Comparison of ENCODE assay signal across 8 cellular contexts in genomic region chr1:198167436-198167934, GRCh38. TPM values are rescaled to one million over a fixed set of nuclear protein-coding genes. Genes with fewer than 3 reads are reported as not detected.
DNase-seq lines count a peak whose midpoint lies in the region; ATAC-seq, FAIRE-seq and TF ChIP-seq lines count a peak whose summit lies in the region.

No MANE protein-coding gene starts in this region.

- TF ChIP-seq CTCF in GM12865 (IDR thresholded peaks at IDR 0.05; ENCODE audit: insufficient read depth, low read depth, low read length, missing control alignments) (no peak), IMR-90 (conservative IDR thresholded peaks at IDR 0.05; ENCODE audit: low read depth, low read length) (no peak), pancreas (IDR thresholded peaks at IDR 0.05) (no peak)

- no peak overlapping the region for H2AFZ ChIP-seq in IMR-90 (replicated peaks; ENCODE audit: low read length, poor library complexity)

- peaks cover 3 to 72% of the 10 kb centered on the region in 2 experiments; a peak in 2 of 4 replicates for H3K79me1 ChIP-seq in IMR-90 (ENCODE audit: low read depth in 1 of 2, low read length in 2 of 2)

- H3K4ac ChIP-seq in IMR-90 (ENCODE audit: low read depth, low read length): 0 out of 2 replicates have a peak overlapping the region, but pooled peaks have one; percentile 16

- H3K4me2 ChIP-seq in IMR-90 (ENCODE audit: low read depth, low read length): no peak overlapping the region

- in situ Hi-C loops in IMR-90 (cut with MboI; ENCODE audit: low sequenced_read_pairs): no loop called here

- H4K91ac ChIP-seq in IMR-90 (ENCODE audit: insufficient read depth, low read depth, low read length): no peak overlapping the region

- no peak overlapping the region for H3K9ac ChIP-seq in IMR-90 (ENCODE audit: low read depth, low read length)

- ATAC-seq in GM21526 (IDR thresholded peaks at IDR 0.05; ENCODE audit: low FRiP score, unreplicated experiment): peak; percentile 47
- peak; percentile 8; the same call in 1 of the 2 replicates for ATAC-seq in IMR-90 (ENCODE audit: low read depth)
- peak; percentile 56 for ATAC-seq in activated naive CD8-positive, alpha-beta T cell treated with anti-CD3 and anti-CD28 coated beads, Interleukin-2, amount 50 U/mL, for 24 hours
- peak; percentile 33 to 71 (median 62) for ATAC-seq in pancreas

- peaks cover 25% of the 10 kb centered on the region for H3K9me1 ChIP-seq in IMR-90 (ENCODE audit: insufficient read depth, low read length)

- no peak for FAIRE-seq in pancreas (lab: Jason Lieb, UNC)

- no peaks in the 10 kb centered on the region for H3K27me3 Mint-ChIP-seq in activated naive CD8-positive, alpha-beta T cell treated with anti-CD3 and anti-CD28 coated beads, Interleukin-2, amount 50 U/mL, for 24 hours

- WGBS in IMR-90 (ENCODE audit: extremely low coverage in 2 of 2, insufficient read length in 1 of 2), 2 experiments: 80% methylated on average over 1 of the region's 3 CpGs; no CpG with 5 or more reads in 1 of the 2 experiments
- WGBS in pancreas, 2 donors: 28 to 31% methylated on average over 3 of the region's 3 CpGs

- no peaks in the 10 kb centered on the region for H3K9me3 Mint-ChIP-seq in activated naive CD8-positive, alpha-beta T cell treated with anti-CD3 and anti-CD28 coated beads, Interleukin-2, amount 50 U/mL, for 24 hours

- no peak for TF ChIP-seq RAD21 in IMR-90 (IDR thresholded peaks at IDR 0.05; ENCODE audit: low read length)

- dilution Hi-C loops in IMR-90 (cut with HindIII; ENCODE audit: low sequenced_read_pairs, unreplicated experiment): no loop called here

- H4K8ac ChIP-seq in IMR-90 (ENCODE audit: low read depth in 2 of 2, low read length in 2 of 2): no peak overlapping the region

- H4K5ac ChIP-seq in IMR-90 (ENCODE audit: low read depth, low read length): no peak overlapping the region

- no peak overlapping the region for H2BK20ac ChIP-seq in IMR-90 (ENCODE audit: low read depth, low read length)

- H3K14ac ChIP-seq in IMR-90 (replicated peaks; ENCODE audit: low read depth, low read length): peak overlapping the region; percentile 2; the same call in 1 of the 2 replicates

- H3K18ac ChIP-seq in IMR-90 (ENCODE audit: low read depth, low read length): no peak overlapping the region

- H3K27me3 ChIP-seq in IMR-90 (ENCODE audit: control insufficient read depth, insufficient read depth, low read length) (no peaks in the 10 kb centered on the region), pancreas (no peaks in the 10 kb centered on the region), MG63 (no peaks in the 10 kb centered on the region)

- H3K9me3 ChIP-seq in IMR-90 (ENCODE audit: control insufficient read depth, insufficient read depth, low read length) (no peaks in the 10 kb centered on the region), pancreas (no peaks in the 10 kb centered on the region), MG63 (no peaks in the 10 kb centered on the region)

- H2BK15ac ChIP-seq in IMR-90 (ENCODE audit: low read depth, low read length): no peak overlapping the region

- peaks cover 2% of the 10 kb centered on the region; the same call in 1 of the 2 replicates for H3K36me3 ChIP-seq in IMR-90 (ENCODE audit: control insufficient read depth, insufficient read depth, low read length)
- H3K36me3 ChIP-seq in pancreas: no peaks in the 10 kb centered on the region
- H3K36me3 ChIP-seq in MG63: peaks cover 31% of the 10 kb centered on the region

- no peak overlapping the region for H2BK5ac ChIP-seq in IMR-90 (ENCODE audit: low read depth, low read length, poor library complexity, severe bottlenecking)

- TF ChIP-seq POLR2A in IMR-90 (IDR thresholded peaks at IDR 0.05; ENCODE audit: low read depth, low read length): no peak

- H3K27ac Mint-ChIP-seq in activated naive CD8-positive, alpha-beta T cell treated with anti-CD3 and anti-CD28 coated beads, Interleukin-2, amount 50 U/mL, for 24 hours: peak overlapping the region; percentile 98

- H3K56ac ChIP-seq in IMR-90 (ENCODE audit: extremely low read depth, insufficient read depth, low read length): no peak overlapping the region

- DNase-seq in GM12865 (ENCODE audit: low read depth) (peak; percentile 84), IMR-90 (peak; percentile 51), pancreas (no peak), NCI-H1436 (lab: John Stamatoyannopoulos, UW) (no peak), MG63 (no peak), midbrain (lab: John Stamatoyannopoulos, UW) (no peak)
- no peak for DNase-seq in activated naive CD8-positive, alpha-beta T cell treated with anti-CD3 and anti-CD28 coated beads, Interleukin-2, amount 50 U/mL, for 24 hours

- H3K36me3 Mint-ChIP-seq in activated naive CD8-positive, alpha-beta T cell treated with anti-CD3 and anti-CD28 coated beads, Interleukin-2, amount 50 U/mL, for 24 hours (ENCODE audit: low read depth): peaks cover 14% of the 10 kb centered on the region

- intact Hi-C loops in IMR-90 (cut with micrococcal nuclease) (no loop called here), pancreas (cut with DNase I) (no loop called here)

- POLR2A ChIA-PET in IMR-90 (lab: Charles Lee; ENCODE audit: unreplicated experiment): interaction anchor here (0.7 kb wide), 1 partner anchor 268 kb away, joined by 3 read pairs; no protein-coding TSS in a partner anchor

- H3K4me3 Mint-ChIP-seq in activated naive CD8-positive, alpha-beta T cell treated with anti-CD3 and anti-CD28 coated beads, Interleukin-2, amount 50 U/mL, for 24 hours: peak overlapping the region; percentile 77

- CTCF ChIA-PET in IMR-90 (lab: Yijun Ruan, JAX): no interaction called here

- peaks cover 94% of the 10 kb centered on the region for H3K4me1 Mint-ChIP-seq in activated naive CD8-positive, alpha-beta T cell treated with anti-CD3 and anti-CD28 coated beads, Interleukin-2, amount 50 U/mL, for 24 hours

- H4K20me1 ChIP-seq in IMR-90 (ENCODE audit: insufficient read depth, low read length): peaks cover 71% of the 10 kb centered on the region

- H3K4me1 ChIP-seq in IMR-90 (ENCODE audit: control insufficient read depth, insufficient read depth, low read length): peaks cover 17% of the 10 kb centered on the region
- H3K4me1 ChIP-seq in pancreas: peaks cover 21 to 43% (median 27%) of the 10 kb centered on the region in 3 donors

- H3K23ac ChIP-seq in IMR-90 (ENCODE audit: low read depth, low read length): 0 out of 2 replicates have a peak overlapping the region, but pooled peaks have one; percentile 8

- H2AK9ac ChIP-seq in IMR-90 (replicated peaks; ENCODE audit: low read depth, low read length, poor library complexity): no peak overlapping the region

- no TSS peak for BruUV-seq in IMR-90 (replicated peaks; lab: Mats Ljungman, UMichigan)

- H3K4me3 ChIP-seq in GM12865 (ENCODE audit: low read depth, low read length) (peak overlapping the region; percentile 14; the same call in 1 of the 2 replicates), IMR-90 (ENCODE audit: insufficient read depth, low read depth, low read length) (no peak overlapping the region), pancreas (no peak overlapping the region), MG63 (no peak overlapping the region)

- H2AK5ac ChIP-seq in IMR-90 (ENCODE audit: low read depth, low read length): no peak overlapping the region

- H2BK120ac ChIP-seq in IMR-90 (ENCODE audit: low read depth, low read length): no peak overlapping the region

- H3K27ac ChIP-seq in IMR-90 (ENCODE audit: insufficient read depth, low read length): no peak overlapping the region
- no peak overlapping the region for H3K27ac ChIP-seq in pancreas

TF ChIP-seq in IMR-90, 13 proteins besides CTCF, POLR2A, EP300 and RAD21:
- TF ChIP-seq MXI1 (IDR thresholded peaks at IDR 0.05; ENCODE audit: borderline replicate concordance, low read depth, low read length): no peak
- no peak for TF ChIP-seq CEBPB (IDR thresholded peaks at IDR 0.05; ENCODE audit: low read depth, low read length)
- no peak for TF ChIP-seq CHD1 (IDR thresholded peaks at IDR 0.05; ENCODE audit: low read depth, low read length)
- no peak for TF ChIP-seq RCOR1 (IDR thresholded peaks at IDR 0.05; ENCODE audit: insufficient replicate concordance, low read length)
- TF ChIP-seq SMC3 (IDR thresholded peaks at IDR 0.05; ENCODE audit: low read depth, low read length): no peak
- TF ChIP-seq MAZ (IDR thresholded peaks at IDR 0.05; ENCODE audit: borderline replicate concordance, low read depth, low read length): no peak
- no peak for TF ChIP-seq RFX5 (IDR thresholded peaks at IDR 0.05; ENCODE audit: low read depth, low read length)
- TF ChIP-seq, protein P1, sequence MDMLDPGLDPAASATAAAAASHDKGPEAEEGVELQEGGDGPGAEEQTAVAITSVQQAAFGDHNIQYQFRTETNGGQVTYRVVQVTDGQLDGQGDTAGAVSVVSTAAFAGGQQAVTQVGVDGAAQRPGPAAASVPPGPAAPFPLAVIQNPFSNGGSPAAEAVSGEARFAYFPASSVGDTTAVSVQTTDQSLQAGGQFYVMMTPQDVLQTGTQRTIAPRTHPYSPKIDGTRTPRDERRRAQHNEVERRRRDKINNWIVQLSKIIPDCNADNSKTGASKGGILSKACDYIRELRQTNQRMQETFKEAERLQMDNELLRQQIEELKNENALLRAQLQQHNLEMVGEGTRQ (IDR thresholded peaks at IDR 0.05; ENCODE audit: low read depth, low read length): no peak
- TF ChIP-seq NFE2L2 (IDR thresholded peaks at IDR 0.05; ENCODE audit: low read depth, low read length): no peak
- no peak for TF ChIP-seq MAFK (IDR thresholded peaks at IDR 0.05; ENCODE audit: low read depth, low read length)
- no peak for TF ChIP-seq FOS (IDR thresholded peaks at IDR 0.05; ENCODE audit: low read depth, low read length)
- TF ChIP-seq BHLHE40 (IDR thresholded peaks at IDR 0.05; ENCODE audit: low read depth, low read length): no peak
- TF ChIP-seq ELK1 (IDR thresholded peaks at IDR 0.05; ENCODE audit: borderline replicate concordance, low read depth, low read length): no peak
TF ChIP-seq in IMR-90: peak in this region for 0.

RNA-seq across cellular contexts. Expression of gene NEK7, which starts 10.7 kb away (rescaled TPM):
- total RNA-seq in IMR-90 (2012; rRNA removed): 297 and 467 TPM in 2 replicates
- 82.8 and 89.0 TPM in 2 replicates for polyA plus RNA-seq in IMR-90 (2012; rRNA removed)
- polyA plus RNA-seq in IMR-90 (2012; cell fraction: cytosol; rRNA removed): 23.2 and 34.7 TPM in 2 replicates
- 11.9 and 86.4 TPM in 2 replicates for polyA plus RNA-seq in IMR-90 (2012; cell fraction: nucleus; rRNA removed; ENCODE audit: low replicate concordance)
- 10 to 100 TPM; 20.3 to 36.3 (median 23.0) TPM for total RNA-seq in pancreas
- polyA plus RNA-seq in pancreas: 10 to 100 TPM in 1 of 2 donors, 1 to 10 TPM in 1; 8.0 to 13.4 TPM
- 242 and 562 TPM in 2 replicates for total RNA-seq in MG63 (2014; rRNA removed; shearing (Covaris generic); ENCODE audit: low replicate concordance)

Comparison
In these comparisons a context has a peak if more than half of its experiments do, and no peak if none do; other contexts are left out.
1. DNase-seq: peak in GM12865 (single experiment) and IMR-90 (single experiment); none in activated naive CD8-positive, alpha-beta T cell treated with anti-CD3 and anti-CD28 coated beads, Interleukin-2, amount 50 U/mL, for 24 hours (single experiment), pancreas (0 of 6), NCI-H1436 (single experiment), MG63 (single experiment) and midbrain (single experiment).
2. ATAC-seq: peak in every context shown above with its lines; median percentile 62 in pancreas; 56 in activated naive CD8-positive, alpha-beta T cell treated with anti-CD3 and anti-CD28 coated beads, Interleukin-2, amount 50 U/mL, for 24 hours; 47 in GM21526; 8 in IMR-90.